In the genomic region with DNA sequence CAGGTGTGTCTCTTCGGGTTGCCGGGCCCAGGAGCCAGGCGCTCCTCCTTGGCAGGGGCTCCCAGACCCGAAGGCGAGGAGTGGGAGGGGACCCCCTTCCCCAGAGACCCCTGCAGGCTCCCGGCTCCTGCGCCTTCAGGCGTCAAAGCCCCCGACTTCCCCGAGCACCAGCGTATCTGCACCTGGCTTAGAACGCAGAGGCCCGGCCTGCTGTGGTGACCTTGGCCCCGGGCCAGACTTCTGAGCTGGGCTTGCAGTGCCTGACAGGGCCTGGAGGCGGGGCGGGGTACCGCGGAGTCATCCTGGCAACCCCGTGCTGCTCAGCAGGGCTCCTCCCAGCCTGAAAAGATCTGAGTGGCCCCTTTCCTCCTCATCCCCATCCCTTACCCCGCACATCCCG, we compare ENCODE assay signal across 9 cellular contexts. TPM values are rescaled to one million over a fixed set of nuclear protein-coding genes. Genes with fewer than 3 reads are reported as not detected.
DNase-seq lines count a peak whose midpoint lies in the region; ATAC-seq and TF ChIP-seq lines count a peak whose summit lies in the region.
"Had no signal": no experiment of that assay in that cellular context is flagged by ENCODE, and none has a peak within 500 bp of the region (broad histone marks: within the 10 kb centered on the region; RNA-seq: fewer than 3 reads in every experiment).

No MANE protein-coding gene starts in this region.

- no peaks in the 10 kb centered on the region for H4K20me1 ChIP-seq in hepatocyte (ENCODE audit: insufficient read depth, poor library complexity, severe bottlenecking)

- TF ChIP-seq CTCF in hepatocyte (IDR thresholded peaks at IDR 0.05; ENCODE audit: poor library complexity) (no peak), transverse colon (IDR thresholded peaks at IDR 0.05) (peak in 2 of 5 experiments; percentile 9 to 26)

- peaks cover 45% of the 10 kb centered on the region for H3K4me1 ChIP-seq in hepatocyte (ENCODE audit: insufficient read depth)
- H3K4me1 ChIP-seq in transverse colon = peaks cover 0 to 16% (median 2%) of the 10 kb centered on the region in 4 donors

- H3K36me3 Mint-ChIP-seq in activated naive CD4-positive, alpha-beta T cell treated with anti-CD3 and anti-CD28 coated beads for 36 hours (ENCODE audit: low read depth) = no peaks in the 10 kb centered on the region
- no peaks in the 10 kb centered on the region for H3K36me3 Mint-ChIP-seq in activated naive CD4-positive, alpha-beta T cell treated with anti-CD3 and anti-CD28 coated beads, Interleukin-2, amount 10 ng/mL, durations not matched to agents 7 days and 5 days

- H3K4me3 ChIP-seq in hepatocyte (no peak overlapping the region), transverse colon (no peak overlapping the region)

- H3K36me3 ChIP-seq in hepatocyte (replicated peaks; ENCODE audit: insufficient read depth, low read depth) (no peaks in the 10 kb centered on the region), transverse colon (no peaks in the 10 kb centered on the region)

- peaks cover 7% of the 10 kb centered on the region for H3K4me1 Mint-ChIP-seq in activated naive CD4-positive, alpha-beta T cell treated with anti-CD3 and anti-CD28 coated beads for 36 hours (ENCODE audit: low read depth)
- no peaks in the 10 kb centered on the region for H3K4me1 Mint-ChIP-seq in activated naive CD4-positive, alpha-beta T cell treated with anti-CD3 and anti-CD28 coated beads, Interleukin-2, amount 10 ng/mL, durations not matched to agents 7 days and 5 days

- H3K27me3 ChIP-seq in hepatocyte = no peaks in the 10 kb centered on the region
- peaks cover 37% of the 10 kb centered on the region for H3K27me3 ChIP-seq in transverse colon

- H3K9me3 ChIP-seq in hepatocyte (ENCODE audit: low read depth) (no peaks in the 10 kb centered on the region), transverse colon (no peaks in the 10 kb centered on the region)

- intact Hi-C loops in activated naive CD4-positive, alpha-beta T cell treated with anti-CD3 and anti-CD28 coated beads for 36 hours (cut with micrococcal nuclease) = no loop called here
- intact Hi-C loops in transverse colon (cut with DNase I; ENCODE audit: low total_unique reads) = no loop called here

- H3K4me2 ChIP-seq in hepatocyte = peak overlapping the region; percentile 63

- H3K9me2 ChIP-seq in hepatocyte (replicated peaks; ENCODE audit: insufficient read depth) = no peaks in the 10 kb centered on the region

- CTCF ChIA-PET in activated naive CD4-positive, alpha-beta T cell treated with anti-CD3 and anti-CD28 coated beads for 36 hours (lab: Charles Lee) = no interaction called here
- CTCF ChIA-PET in activated naive CD4-positive, alpha-beta T cell treated with anti-CD3 and anti-CD28 coated beads, Interleukin-2, amount 10 ng/mL, durations not matched to agents 7 days and 5 days (lab: Charles Lee) = no interaction called here

- ATAC-seq in HG03378 (IDR thresholded peaks at IDR 0.05; ENCODE audit: unreplicated experiment) = no peak

- WGBS in hepatocyte (ENCODE audit: low lambda C conversion rate, missing lambda C conversion rate) = 38% methylated on average over 13 of the region's 21 CpGs
- WGBS in transverse colon (ENCODE audit: low coverage in 1 of 2), 2 donors = 0 to 9% methylated on average over 1 to 20 of the region's 21 CpGs

- in situ Hi-C loops in transverse colon (cut with MboI; ENCODE audit: low pct_ligation_motif_present in 1 of 4, low pct_unique_long_range_greater_than_20kb in 1 of 4, low sequenced_read_pairs in 3 of 4) = no loop called here

- peaks cover 61% of the 10 kb centered on the region for H3K27me3 Mint-ChIP-seq in activated naive CD4-positive, alpha-beta T cell treated with anti-CD3 and anti-CD28 coated beads for 36 hours (ENCODE audit: low read depth)
- H3K27me3 Mint-ChIP-seq in activated naive CD4-positive, alpha-beta T cell treated with anti-CD3 and anti-CD28 coated beads, Interleukin-2, amount 10 ng/mL, durations not matched to agents 7 days and 5 days = peaks cover 75% of the 10 kb centered on the region

- no peak for TF ChIP-seq POLR2A in transverse colon (IDR thresholded peaks at IDR 0.05)

- peak; percentile 21 for DNase-seq in activated naive CD4-positive, alpha-beta T cell treated with anti-CD3 and anti-CD28 coated beads for 36 hours
- no peak for DNase-seq in activated naive CD4-positive, alpha-beta T cell treated with anti-CD3 and anti-CD28 coated beads, Interleukin-2, amount 10 ng/mL, durations not matched to agents 7 days and 5 days
- DNase-seq in RPMI8226 (peak; percentile 92), hepatocyte (ENCODE audit: low spot score) (peak; percentile 86), transverse colon (peak; percentile 64), OCI-M2 (lab: John Stamatoyannopoulos, UW; ENCODE audit: unreplicated experiment) (no peak)
- no peak for DNase-seq in central memory CD4-positive, alpha-beta T cell

- H3K9me3 Mint-ChIP-seq in activated naive CD4-positive, alpha-beta T cell treated with anti-CD3 and anti-CD28 coated beads for 36 hours = no peaks in the 10 kb centered on the region
- H3K9me3 Mint-ChIP-seq in activated naive CD4-positive, alpha-beta T cell treated with anti-CD3 and anti-CD28 coated beads, Interleukin-2, amount 10 ng/mL, durations not matched to agents 7 days and 5 days = no peaks in the 10 kb centered on the region

- H3K4me3 Mint-ChIP-seq in activated naive CD4-positive, alpha-beta T cell treated with anti-CD3 and anti-CD28 coated beads for 36 hours = no peak overlapping the region
- H3K4me3 Mint-ChIP-seq in activated naive CD4-positive, alpha-beta T cell treated with anti-CD3 and anti-CD28 coated beads, Interleukin-2, amount 10 ng/mL, durations not matched to agents 7 days and 5 days = no peak overlapping the region

- no peak overlapping the region for H3K27ac Mint-ChIP-seq in activated naive CD4-positive, alpha-beta T cell treated with anti-CD3 and anti-CD28 coated beads for 36 hours
- H3K27ac Mint-ChIP-seq in activated naive CD4-positive, alpha-beta T cell treated with anti-CD3 and anti-CD28 coated beads, Interleukin-2, amount 10 ng/mL, durations not matched to agents 7 days and 5 days = no peak overlapping the region

- no peak overlapping the region for H2AFZ ChIP-seq in hepatocyte

- H3K27ac ChIP-seq in hepatocyte (peak overlapping the region; percentile 76), transverse colon (no peak overlapping the region)

- H3K79me2 ChIP-seq in hepatocyte = peaks cover 2% of the 10 kb centered on the region

- TF ChIP-seq EP300 in transverse colon (IDR thresholded peaks at IDR 0.05; ENCODE audit: low read depth) = no peak

RNA-seq across cellular contexts. Expression of gene SKA1, which starts 27.0 kb away (rescaled TPM):
- total RNA-seq in activated naive CD4-positive, alpha-beta T cell treated with anti-CD3 and anti-CD28 coated beads for 36 hours = 10 to 100 TPM; 36.1 to 36.3 TPM
- total RNA-seq in hepatocyte = 5.5 and 7.5 TPM in 2 replicates
- polyA plus RNA-seq in hepatocyte = 1.5 and 4.0 TPM in 2 replicates
- 1 to 10 TPM in 1 of 4 donors, under 1 TPM in 1, not detected in 2; 0.14 to 4.2 TPM for total RNA-seq in transverse colon
- polyA plus RNA-seq: aorta had no signal

Comparison
In these comparisons a context has a peak if more than half of its experiments do, and no peak if none do; other contexts are left out.
1. DNase-seq: peak in activated naive CD4-positive, alpha-beta T cell treated with anti-CD3 and anti-CD28 coated beads for 36 hours (single experiment), RPMI8226 (single experiment), hepatocyte (single experiment) and transverse colon (single experiment); none in activated naive CD4-positive, alpha-beta T cell treated with anti-CD3 and anti-CD28 coated beads, Interleukin-2, amount 10 ng/mL, durations not matched to agents 7 days and 5 days (single experiment), OCI-M2 (single experiment) and central memory CD4-positive, alpha-beta T cell (single experiment).